In the genomic region with DNA sequence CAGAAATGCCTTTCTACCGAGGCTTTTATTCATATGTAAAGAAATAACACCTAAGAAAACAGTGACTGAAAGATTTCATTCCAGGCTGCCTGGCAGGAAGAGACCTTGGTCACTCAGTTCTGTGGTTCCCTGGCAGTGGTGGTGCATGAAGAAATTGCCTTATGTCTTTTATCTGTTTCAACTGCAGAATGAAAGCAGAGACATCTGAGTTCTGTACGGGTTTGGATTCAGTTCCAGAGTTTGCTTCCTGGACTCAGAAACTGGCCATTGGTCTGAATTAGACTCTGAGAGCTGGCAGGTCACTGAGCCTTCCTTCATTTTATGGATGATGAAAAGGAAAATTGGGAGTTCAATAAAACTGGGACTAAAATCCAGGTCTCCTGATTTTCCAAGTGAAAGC, we compare ENCODE assay signal across 18 cellular contexts.
DNase-seq lines count a peak whose midpoint lies in the region; ATAC-seq and TF ChIP-seq lines count a peak whose summit lies in the region.
"Had no signal": no experiment of that assay in that cellular context is flagged by ENCODE, and none has a peak within 500 bp of the region (broad histone marks: within the 10 kb centered on the region; RNA-seq: fewer than 3 reads in every experiment).

No MANE protein-coding gene starts in this region.

- intact Hi-C loops in Right ventricle myocardium inferior (cut with DNase I), result no loop called here

- ATAC-seq in Right ventricle myocardium inferior, result no peak
- no peak for ATAC-seq in omental fat pad (ENCODE audit: low FRiP score)
- ATAC-seq: CD8-positive, alpha-beta T cell; GM12878 had no signal

- TF ChIP-seq CTCF in right atrium auricular region (IDR thresholded peaks at IDR 0.05) (no peak), omental fat pad (IDR thresholded peaks at IDR 0.05) (no peak)

- H3K9me3 ChIP-seq in right atrium auricular region, result no peaks in the 10 kb centered on the region
- H3K9me3 ChIP-seq: BE2C, Caco-2 had no signal

- no peaks in the 10 kb centered on the region for H3K4me1 ChIP-seq in right atrium auricular region
- H3K4me1 ChIP-seq: BE2C, Caco-2 had no signal

- DNase-seq in right atrium auricular region (ENCODE audit: low spot score) (peak; percentile 16), Right ventricle myocardium inferior (ENCODE audit: missing footprints) (no peak), G401 (ENCODE audit: low spot score) (peak; percentile 77), cerebellum (ENCODE audit: low spot score) (peak; percentile 36), omental fat pad (ENCODE audit: low spot score) (no peak), HK-2 (ENCODE audit: unreplicated experiment) (no peak)
- DNase-seq: 8988T; ACHN; BE2C; Caco-2; Calu3; CD4-positive, alpha-beta T cell; CD8-positive, alpha-beta T cell; DMS79 treated with DMSO at 0.1 percent for 48 hours; GDM1 had no signal

- in situ Hi-C loops in G401 (cut with HindIII; ENCODE audit: low sequenced_read_pairs), result no loop called here

- H3K4me3 ChIP-seq in right atrium auricular region, result no peak overlapping the region
- H3K4me3 ChIP-seq: BLaER1 treated with 17β-estradiol and CSF1 and Interleukin-3, amounts not matched to agents 10 nM and 100 nM; GM12878 had no signal

- H3K27ac ChIP-seq in right atrium auricular region, result no peak overlapping the region
- H3K27ac ChIP-seq: BLaER1 treated with 17β-estradiol and CSF1 and Interleukin-3, amounts not matched to agents 10 nM and 100 nM; C4-2B had no signal

- H3K27me3 ChIP-seq in right atrium auricular region, result no peaks in the 10 kb centered on the region
- H3K27me3 ChIP-seq: BE2C; BLaER1 treated with 17β-estradiol and CSF1 and Interleukin-3, amounts not matched to agents 10 nM and 100 nM had no signal

- H3K36me3 ChIP-seq in right atrium auricular region, result no peaks in the 10 kb centered on the region
- H3K36me3 ChIP-seq: BE2C; BLaER1 treated with 17β-estradiol and CSF1 and Interleukin-3, amounts not matched to agents 10 nM and 100 nM had no signal

Comparison
In these comparisons a context has a peak if more than half of its experiments do, and no peak if none do; other contexts are left out.
1. DNase-seq: peak in right atrium auricular region (single experiment), G401 (single experiment) and cerebellum (single experiment); none in Right ventricle myocardium inferior (single experiment), omental fat pad (single experiment) and HK-2 (single experiment).